Comparison of ENCODE assay signal across 11 cellular contexts in genomic region chr1:47416319-47417128, GRCh38. TPM values are rescaled to one million over a fixed set of nuclear protein-coding genes. Genes with fewer than 3 reads are reported as not detected.
DNase-seq lines count a peak whose midpoint lies in the region; ATAC-seq and TF ChIP-seq lines count a peak whose summit lies in the region.
"Had no signal": no experiment of that assay in that cellular context is flagged by ENCODE, and none has a peak within 500 bp of the region (broad histone marks: within the 10 kb centered on the region; RNA-seq: fewer than 3 reads in every experiment).

No MANE protein-coding gene starts in this region.

- H3K9me3 ChIP-seq in iPS-20b (ENCODE audit: insufficient read depth, low read depth, low read length) (no peaks in the 10 kb centered on the region), tibial nerve (no peaks in the 10 kb centered on the region)

- H3K4me1 ChIP-seq in iPS-20b (ENCODE audit: insufficient read depth, low read length) (no peaks in the 10 kb centered on the region), tibial nerve (peaks cover 0 to 8% (median 0%) of the 10 kb centered on the region in 4 donors)

- H3K27ac ChIP-seq in iPS-20b (ENCODE audit: low read length) = no peak overlapping the region
- no peak overlapping the region for H3K27ac ChIP-seq in tibial nerve

- no peaks in the 10 kb centered on the region for H3K9me3 Mint-ChIP-seq in activated naive CD4-positive, alpha-beta T cell treated with anti-CD3 and anti-CD28 coated beads, Interleukin-2, amount 50 U/mL, for 24 hours
- no peaks in the 10 kb centered on the region for H3K9me3 Mint-ChIP-seq in activated naive CD8-positive, alpha-beta T cell treated with anti-CD3 and anti-CD28 coated beads for 36 hours
- H3K9me3 Mint-ChIP-seq: IgD-negative memory B cell; stimulated activated naive CD8-positive, alpha-beta T cell treated with anti-CD3 and anti-CD28 coated beads, Interleukin-15, Interleukin-2, amounts not matched to agents 100 ng/mL and 50 ng/mL, for 24 hours had no signal

- no peak for DNase-seq in activated naive CD4-positive, alpha-beta T cell (lab: John Stamatoyannopoulos, UW)
- DNase-seq in activated naive CD8-positive, alpha-beta T cell treated with anti-CD3 and anti-CD28 coated beads for 36 hours = peak; percentile 23
- DNase-seq in tibial nerve (ENCODE audit: low spot score in 2 of 2) (no peak), hypothalamus (lab: John Stamatoyannopoulos, UW) (no peak), NCI-H446 treated with DMSO at 0.1 percent for 48 hours (lab: John Stamatoyannopoulos, UW) (no peak)
- DNase-seq: SHP77 treated with DMSO at 0.1 percent for 48 hours had no signal

- H3K27me3 Mint-ChIP-seq in activated naive CD4-positive, alpha-beta T cell treated with anti-CD3 and anti-CD28 coated beads, Interleukin-2, amount 50 U/mL, for 24 hours = peaks cover 36% of the 10 kb centered on the region
- H3K27me3 Mint-ChIP-seq in activated naive CD8-positive, alpha-beta T cell treated with anti-CD3 and anti-CD28 coated beads for 36 hours = peaks cover 66% of the 10 kb centered on the region

- TF ChIP-seq EP300 in tibial nerve (IDR thresholded peaks at IDR 0.05) = no peak

- no peaks in the 10 kb centered on the region for H3K36me3 ChIP-seq in iPS-20b (ENCODE audit: insufficient read depth, low read depth, low read length)
- no peaks in the 10 kb centered on the region for H3K36me3 ChIP-seq in tibial nerve

- peaks cover 97% of the 10 kb centered on the region for H3K27me3 ChIP-seq in iPS-20b (ENCODE audit: insufficient read depth, low read length)
- H3K27me3 ChIP-seq in tibial nerve = peaks cover 0 to 43% of the 10 kb centered on the region in 2 donors

- no peaks in the 10 kb centered on the region for H3K4me1 Mint-ChIP-seq in activated naive CD4-positive, alpha-beta T cell treated with anti-CD3 and anti-CD28 coated beads, Interleukin-2, amount 50 U/mL, for 24 hours
- no peaks in the 10 kb centered on the region for H3K4me1 Mint-ChIP-seq in activated naive CD8-positive, alpha-beta T cell treated with anti-CD3 and anti-CD28 coated beads for 36 hours
- H3K4me1 Mint-ChIP-seq: IgD-negative memory B cell had no signal

- TF ChIP-seq POLR2A in tibial nerve (IDR thresholded peaks at IDR 0.05) = no peak

- ATAC-seq in GM19452 (IDR thresholded peaks at IDR 0.05; ENCODE audit: unreplicated experiment) = no peak

- H3K36me3 Mint-ChIP-seq in activated naive CD4-positive, alpha-beta T cell treated with anti-CD3 and anti-CD28 coated beads, Interleukin-2, amount 50 U/mL, for 24 hours = no peaks in the 10 kb centered on the region
- no peaks in the 10 kb centered on the region for H3K36me3 Mint-ChIP-seq in activated naive CD8-positive, alpha-beta T cell treated with anti-CD3 and anti-CD28 coated beads for 36 hours
- H3K36me3 Mint-ChIP-seq: IgD-negative memory B cell had no signal

- H3K4me3 ChIP-seq in iPS-20b (ENCODE audit: low read length) (peak overlapping the region; percentile 47; the same call in 1 of the 2 replicates), tibial nerve (peak overlapping the region in 3 of 4 donors; percentile 10 to 38 (median 23))

- no peak overlapping the region for H3K27ac Mint-ChIP-seq in activated naive CD4-positive, alpha-beta T cell treated with anti-CD3 and anti-CD28 coated beads, Interleukin-2, amount 50 U/mL, for 24 hours
- no peak overlapping the region for H3K27ac Mint-ChIP-seq in activated naive CD8-positive, alpha-beta T cell treated with anti-CD3 and anti-CD28 coated beads for 36 hours
- H3K27ac Mint-ChIP-seq: stimulated activated naive CD8-positive, alpha-beta T cell treated with anti-CD3 and anti-CD28 coated beads, Interleukin-15, Interleukin-2, amounts not matched to agents 100 ng/mL and 50 ng/mL, for 24 hours had no signal

- TF ChIP-seq CTCF in tibial nerve (IDR thresholded peaks at IDR 0.05) = no peak

- H3K9ac ChIP-seq in iPS-20b (ENCODE audit: low read depth, low read length) = no peak overlapping the region

- H3K4me3 Mint-ChIP-seq in activated naive CD4-positive, alpha-beta T cell treated with anti-CD3 and anti-CD28 coated beads, Interleukin-2, amount 50 U/mL, for 24 hours = peak overlapping the region; percentile 54
- peak overlapping the region; percentile 51 for H3K4me3 Mint-ChIP-seq in activated naive CD8-positive, alpha-beta T cell treated with anti-CD3 and anti-CD28 coated beads for 36 hours

- 2 to 3% methylated on average over 51 to 72 of the region's 126 CpGs for WGBS in tibial nerve, 2 donors

RNA-seq across cellular contexts. Expression of gene FOXE3, which starts 0.4 kb away (rescaled TPM):
- not detected for total RNA-seq in activated naive CD8-positive, alpha-beta T cell treated with anti-CD3 and anti-CD28 coated beads for 36 hours
- total RNA-seq in tibial nerve = under 1 TPM in 2 of 4 donors, not detected in 2; 0.21 to 0.98 TPM

RNA-seq across cellular contexts. Expression of gene FOXD2, which starts 21.3 kb away (rescaled TPM):
- total RNA-seq in activated naive CD8-positive, alpha-beta T cell treated with anti-CD3 and anti-CD28 coated beads for 36 hours = under 1 TPM in 1 of 2 experiments, not detected in 1; 0.04 TPM
- 10 to 100 TPM; 11.7 to 34.7 (median 27.6) TPM for total RNA-seq in tibial nerve

Comparison
In these comparisons a context has a peak if more than half of its experiments do, and no peak if none do; other contexts are left out.
1. RNA of gene FOXD2, which starts 21.3 kb away (total RNA-seq): 11.7 to 34.7 TPM in tibial nerve; 0.04 TPM in activated naive CD8-positive, alpha-beta T cell treated with anti-CD3 and anti-CD28 coated beads for 36 hours; every median in the first group is over 10 times any median in the second.